Comparison of ENCODE assay signal across 14 cellular contexts in the genomic region with DNA sequence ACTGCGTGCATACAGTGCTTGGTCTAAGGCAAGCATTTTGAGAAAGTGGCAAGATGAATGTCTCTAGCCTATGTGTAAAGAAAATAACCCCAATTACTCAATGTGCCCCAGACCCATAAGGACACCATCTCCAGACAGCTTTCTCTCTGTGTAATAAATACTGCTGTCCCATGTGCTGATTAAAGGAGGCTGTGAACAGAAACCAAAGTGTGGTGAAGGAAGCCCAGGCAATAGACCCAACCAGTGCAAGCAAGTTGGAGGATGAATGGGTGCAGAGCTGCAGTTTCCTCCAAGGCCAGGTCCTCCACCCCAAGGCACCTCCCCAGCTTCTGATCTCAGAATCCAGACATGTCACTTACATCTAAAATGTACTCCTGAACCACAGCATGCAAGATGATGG.
DNase-seq lines count a peak whose midpoint lies in the region; ATAC-seq, FAIRE-seq and TF ChIP-seq lines count a peak whose summit lies in the region.
"Had no signal": no experiment of that assay in that cellular context is flagged by ENCODE, and none has a peak within 500 bp of the region (broad histone marks: within the 10 kb centered on the region; RNA-seq: fewer than 3 reads in every experiment).

No MANE protein-coding gene starts in this region.

- H2AK5ac ChIP-seq in trophoblast cell (ENCODE audit: low read length), result no peak overlapping the region

- POLR2A ChIA-PET in GM12878 (lab: Charles Lee), result interaction anchor here (1.1 kb wide), 1 partner anchor 17 kb away, joined by 3 read pairs; no protein-coding TSS in a partner anchor

- no peak overlapping the region for H2BK5ac ChIP-seq in trophoblast cell (ENCODE audit: low read depth, low read length, poor library complexity)

- H3K27me3 ChIP-seq in DND-41 (ENCODE audit: insufficient read depth, low read length, poor library complexity) (no peaks in the 10 kb centered on the region), GM12878 (replicated peaks in 1 of 2; ENCODE audit: control insufficient read depth in 2 of 2, insufficient read depth in 2 of 2, low read length in 1 of 2) (no peaks in the 10 kb centered on the region), trophoblast cell (ENCODE audit: insufficient read depth, low read length) (no peaks in the 10 kb centered on the region), Peyer's patch (no peaks in the 10 kb centered on the region)
- H3K27me3 ChIP-seq: BLaER1 had no signal

- no peak overlapping the region for H3K27ac ChIP-seq in DND-41 (ENCODE audit: low read length)
- no peak overlapping the region for H3K27ac ChIP-seq in GM12878 (ENCODE audit: control insufficient read depth, insufficient read depth)
- H3K27ac ChIP-seq in trophoblast cell (ENCODE audit: low read depth, low read length), result no peak overlapping the region
- H3K27ac ChIP-seq in Peyer's patch, result no peak overlapping the region
- H3K27ac ChIP-seq: BLaER1 had no signal

- H4K20me1 ChIP-seq in DND-41 (ENCODE audit: insufficient read depth, low read length), result 0 out of 2 replicates have a peak, but pooled peaks cover 3% of the 10 kb centered on the region
- no peaks in the 10 kb centered on the region for H4K20me1 ChIP-seq in GM12878 (ENCODE audit: control insufficient read depth, insufficient read depth)

- no peak overlapping the region for H4K12ac ChIP-seq in trophoblast cell (ENCODE audit: low read depth, low read length)

- H3K27me3 Mint-ChIP-seq in T-helper 17 cell, result no peaks in the 10 kb centered on the region

- WGBS in GM12878 (ENCODE audit: insufficient coverage, insufficient replicate concordance, low lambda C conversion rate, missing lambda C conversion rate), result 46% methylated on average over 1 of the region's 1 CpG
- no CpG with 5 or more reads among the region's 1 CpG for WGBS in trophoblast cell (ENCODE audit: extremely low coverage, insufficient coverage, insufficient read length)

- H3K79me1 ChIP-seq in trophoblast cell (ENCODE audit: low read length), result peaks cover 20% of the 10 kb centered on the region

- H4K8ac ChIP-seq in trophoblast cell (ENCODE audit: low read depth, low read length), result no peak overlapping the region

- RAD21 ChIA-PET in GM12878 (lab: Charles Lee; ENCODE audit: unreplicated experiment), result no interaction called here

- no peak overlapping the region for H3K14ac ChIP-seq in trophoblast cell (ENCODE audit: low read length)

- intact Hi-C loops in GM12878 (cut with micrococcal nuclease; ENCODE audit: unreplicated experiment), result no loop called here

- H3K4me2 ChIP-seq in DND-41 (ENCODE audit: insufficient read depth, low read length), result no peak overlapping the region
- H3K4me2 ChIP-seq in GM12878 (ENCODE audit: control insufficient read depth, insufficient read depth), result no peak overlapping the region
- no peak overlapping the region for H3K4me2 ChIP-seq in trophoblast cell (ENCODE audit: low read length)
- H3K4me2 ChIP-seq: BLaER1 had no signal

- peaks cover 16% of the 10 kb centered on the region for H3K36me3 Mint-ChIP-seq in T-helper 17 cell (ENCODE audit: low read depth)

- CTCF ChIA-PET in GM12878 (lab: Yijun Ruan, JAX), result interaction anchor here (1.1 kb wide), 1 partner anchor 134 kb away, joined by 3 read pairs; no protein-coding TSS in a partner anchor

- BruUV-seq in GM12878 (replicated peaks; lab: Mats Ljungman, UMichigan), result no TSS peak

- no peak overlapping the region for H2BK120ac ChIP-seq in trophoblast cell (ENCODE audit: insufficient read depth, low read length, poor library complexity)

- SMC1A ChIA-PET in GM12878 (lab: Charles Lee; ENCODE audit: uncharacterized antibody, unreplicated experiment), result interaction anchor here (1.0 to 2.8 kb wide), 4 partner anchors 8 to 58 kb away, joined by 3 to 13 read pairs (median 4); no protein-coding TSS in a partner anchor

- no peak overlapping the region for H3K4ac ChIP-seq in trophoblast cell (ENCODE audit: low read depth, low read length)

- ATAC-seq in DND-41 (ENCODE audit: insufficient read depth, low read depth) (peak; percentile 39; the same call in 1 of the 3 replicates), GM12878 (no peak), T-helper 17 cell (no peak)

- H3K9ac ChIP-seq in DND-41 (ENCODE audit: low read depth, low read length), result no peak overlapping the region
- H3K9ac ChIP-seq in GM12878 (ENCODE audit: control insufficient read depth, insufficient read depth, low read length), result no peak overlapping the region
- H3K9ac ChIP-seq in trophoblast cell (ENCODE audit: low read length), result no peak overlapping the region
- H3K9ac ChIP-seq: BLaER1 had no signal

- H3K4me1 ChIP-seq in DND-41 (ENCODE audit: insufficient read depth, low read length), result no peaks in the 10 kb centered on the region
- H3K4me1 ChIP-seq in GM12878 (ENCODE audit: control insufficient read depth, insufficient read depth, low read length), result peaks cover 7% of the 10 kb centered on the region
- peaks cover 27 to 31% of the 10 kb centered on the region in 2 experiments for H3K4me1 ChIP-seq in trophoblast cell (ENCODE audit: control insufficient read depth in 1 of 2, insufficient read depth in 2 of 2, low read length in 2 of 2)
- peaks cover 0 to 20% (median 0%) of the 10 kb centered on the region in 4 donors for H3K4me1 ChIP-seq in Peyer's patch

- no peak overlapping the region for H3K23ac ChIP-seq in trophoblast cell (ENCODE audit: low read length)

- H4K91ac ChIP-seq in trophoblast cell (ENCODE audit: low read depth, low read length), result no peak overlapping the region

- no peak for TF ChIP-seq CTCF in DND-41 (IDR thresholded peaks at IDR 0.05; ENCODE audit: borderline replicate concordance, extremely low read depth, low read length, poor library complexity, severe bottlenecking)
- TF ChIP-seq CTCF in GM12878 (IDR thresholded peaks at IDR 0.05 in 2 of 3, conservative IDR thresholded peaks at IDR 0.05 in 1 of 3; ENCODE audit: control insufficient read depth in 2 of 3, extremely low read depth in 1 of 3, insufficient read depth in 1 of 3, low read depth in 3 of 3, low read length in 3 of 3), result no peak
- no peak for TF ChIP-seq CTCF in Peyer's patch (IDR thresholded peaks at IDR 0.05)

- H2AFZ ChIP-seq in DND-41 (ENCODE audit: low read depth, low read length), result no peak overlapping the region
- no peak overlapping the region for H2AFZ ChIP-seq in GM12878 (ENCODE audit: control insufficient read depth, low read depth, low read length)
- no peak overlapping the region for H2AFZ ChIP-seq in trophoblast cell (ENCODE audit: insufficient read depth, low read length, poor library complexity)

- peaks cover 4% of the 10 kb centered on the region for H3K4me1 Mint-ChIP-seq in T-helper 17 cell

- H3K4me3 Mint-ChIP-seq in T-helper 17 cell, result no peak overlapping the region
- H3K4me3 Mint-ChIP-seq: CD8-positive, alpha-beta memory T cell had no signal

- H3K27ac Mint-ChIP-seq in T-helper 17 cell, result no peak overlapping the region

- H3K4me3 ChIP-seq in DND-41 (ENCODE audit: low read depth in 1 of 2, low read length in 2 of 2) (no peak overlapping the region), GM12878 (no peak overlapping the region), trophoblast cell (ENCODE audit: low read depth, low read length) (no peak overlapping the region), Peyer's patch (no peak overlapping the region)
- H3K4me3 ChIP-seq: BLaER1 had no signal

- TF ChIP-seq EP300 in Ishikawa (IDR thresholded peaks at IDR 0.05; ENCODE audit: borderline replicate concordance), result no peak
- no peak for TF ChIP-seq EP300 in GM12878 (IDR thresholded peaks at IDR 0.05; ENCODE audit: borderline replicate concordance in 1 of 2, control insufficient read depth in 1 of 2, low read depth in 2 of 2, low read length in 2 of 2)

- TF ChIP-seq POLR2A in GM12878 (IDR thresholded peaks at IDR 0.05; ENCODE audit: low read depth, low read length), result no peak
- no peak for TF ChIP-seq POLR2A in Peyer's patch (IDR thresholded peaks at IDR 0.05)

- H3K9me3 ChIP-seq in DND-41 (ENCODE audit: insufficient read depth, low read length, severe bottlenecking), result no peaks in the 10 kb centered on the region
- no peaks in the 10 kb centered on the region for H3K9me3 ChIP-seq in GM12878 (replicated peaks; ENCODE audit: control insufficient read depth, insufficient read depth, low read length)
- no peaks in the 10 kb centered on the region for H3K9me3 ChIP-seq in trophoblast cell (ENCODE audit: insufficient read depth, low read depth, low read length)
- no peaks in the 10 kb centered on the region for H3K9me3 ChIP-seq in T-helper 17 cell (ENCODE audit: control insufficient read depth, low read length, poor library complexity, severe bottlenecking)
- H3K9me3 ChIP-seq in Peyer's patch, result no peaks in the 10 kb centered on the region
- H3K9me3 ChIP-seq: BLaER1 had no signal

- no peak for FAIRE-seq in GM12878 (lab: Jason Lieb, UNC)

- DNase-seq in DND-41, result no peak
- DNase-seq in GM12878 (ENCODE audit: low read depth, low spot score), result no peak
- DNase-seq in trophoblast cell, result no peak
- no peak for DNase-seq in T-helper 17 cell
- DNase-seq in DMS 273 (lab: John Stamatoyannopoulos, UW; ENCODE audit: unreplicated experiment), result no peak
- no peak for DNase-seq in Peyer's patch
- DNase-seq: CD8-positive, alpha-beta memory T cell; GOT3; NCI-H1930; NCI-H2171; NCI-H446 treated with DMSO at 0.1 percent for 48 hours; NCI-H748 treated with DMSO at 0.1 percent for 48 hours had no signal

- H3K18ac ChIP-seq in trophoblast cell (ENCODE audit: low read length), result peak overlapping the region; percentile 9

- in situ Hi-C loops in GM12878 (cut with MboI), result no loop called here

- H3K36me3 ChIP-seq in DND-41 (ENCODE audit: insufficient read depth, low read length) (peaks cover 59% of the 10 kb centered on the region), GM12878 (ENCODE audit: control insufficient read depth in 2 of 2, insufficient read depth in 2 of 2, low read length in 1 of 2) (peaks cover 13 to 14% of the 10 kb centered on the region in 2 experiments; a peak in 3 of 4 replicates), trophoblast cell (ENCODE audit: control insufficient read depth in 1 of 2, insufficient read depth in 2 of 2, low read length in 2 of 2) (peaks cover 0 to 2% of the 10 kb centered on the region in 2 experiments), Peyer's patch (peaks cover 0 to 9% (median 0%) of the 10 kb centered on the region in 3 donors)

- H3K79me2 ChIP-seq in DND-41 (ENCODE audit: insufficient read depth, low read length) (peaks cover 2% of the 10 kb centered on the region), GM12878 (ENCODE audit: control insufficient read depth, insufficient read depth, low read length) (no peaks in the 10 kb centered on the region), trophoblast cell (ENCODE audit: control insufficient read depth, insufficient read depth, low read length, poor library complexity) (peaks cover 3% of the 10 kb centered on the region)

- H2BK12ac ChIP-seq in trophoblast cell (ENCODE audit: low read length), result no peak overlapping the region

- TF ChIP-seq RAD21 in Ishikawa (IDR thresholded peaks at IDR 0.05; ENCODE audit: low read depth) (no peak), GM12878 (IDR thresholded peaks at IDR 0.05; ENCODE audit: insufficient read depth, low read depth, low read length) (no peak)

TF ChIP-seq in GM12878, 131 proteins besides CTCF, POLR2A, EP300 and RAD21 (continues in another document):
- no peak for TF ChIP-seq CHD1 (IDR thresholded peaks at IDR 0.05; ENCODE audit: low read depth, low read length)
